ENCODE assay signal across 28 cellular contexts in genomic region chr3:123129532-123129931, GRCh38.
"Had no signal": no experiment of that assay in that cellular context is flagged by ENCODE, and none has a peak within 500 bp of the region (broad histone marks: within the 10 kb centered on the region; RNA-seq: fewer than 3 reads in every experiment).

No MANE protein-coding gene starts in this region.

- H3K27ac ChIP-seq: adrenal gland, body of pancreas, esophagus muscularis mucosa, gastrocnemius medialis, ovary, sigmoid colon, SK-N-MC, vagina, VCaP had no signal

- H3K9me3 Mint-ChIP-seq: activated naive CD8-positive, alpha-beta T cell treated with anti-CD3 and anti-CD28 coated beads for 36 hours; activated T-cell treated with anti-CD3 and anti-CD28 coated beads, Interleukin-2, amount 50 U/mL, for 72 hours; immature natural killer cell; naive B cell; nephron progenitor cell; stimulated activated naive B cell treated with anti-CD40 and anti-IgM and Interleukin-4, amounts not matched to agents 10 μg/mL and 1 μg/mL and 100 μg/mL, for 72 hours had no signal

- H3K36me3 ChIP-seq: ovary had no signal

- H3K27me3 ChIP-seq: adrenal gland, body of pancreas, esophagus muscularis mucosa, gastrocnemius medialis, ovary, sigmoid colon, tibial nerve, vagina had no signal

- H3K4me2 ChIP-seq: smooth muscle cell had no signal

- DNase-seq: activated CD4-positive, alpha-beta T cell treated with anti-CD3 and anti-CD28 coated beads for 4 hours; activated CD4-positive, alpha-beta T cell treated with anti-CD3 and anti-CD28 coated beads, Interleukin-2, amount 50 U/mL, for 4 hours; activated naive CD4-positive, alpha-beta T cell; activated naive CD8-positive, alpha-beta T cell treated with anti-CD3 and anti-CD28 coated beads for 36 hours; activated T-cell treated with anti-CD3 and anti-CD28 coated beads for 4 hours; activated T-cell treated with anti-CD3 and anti-CD28 coated beads, Interleukin-2, amount 50 U/mL, for 72 hours; adrenal gland; body of pancreas; cerebellar nuclear complex; gastrocnemius medialis; hypothalamus; immature natural killer cell; mesendoderm; naive B cell; nephron progenitor cell; ovary; sigmoid colon; stimulated activated CD4-positive, alpha-beta T cell treated with anti-CD3 and anti-CD28 coated beads, Interleukin-15, amount 100 ng/mL, for 24 hours; stimulated activated CD4-positive, alpha-beta T cell treated with anti-CD3 and anti-CD28 coated beads, Interleukin-2, amount 100 ng/mL, for 24 hours; stimulated activated naive B cell treated with anti-CD40 and anti-IgM and Interleukin-4, amounts not matched to agents 10 μg/mL and 1 μg/mL and 100 μg/mL, for 72 hours had no signal

- H3K4me1 ChIP-seq: adrenal gland, body of pancreas, esophagus muscularis mucosa, gastrocnemius medialis, sigmoid colon, tibial nerve, vagina had no signal

- H3K9me3 ChIP-seq: adrenal gland, body of pancreas, esophagus muscularis mucosa, gastrocnemius medialis, ovary, sigmoid colon, tibial nerve, vagina had no signal

- H3K27ac Mint-ChIP-seq: activated naive CD8-positive, alpha-beta T cell treated with anti-CD3 and anti-CD28 coated beads for 36 hours; activated T-cell treated with anti-CD3 and anti-CD28 coated beads, Interleukin-2, amount 50 U/mL, for 72 hours; immature natural killer cell; progenitor cell of endocrine pancreas; stimulated activated naive B cell treated with anti-CD40 and anti-IgM and Interleukin-4, amounts not matched to agents 10 μg/mL and 1 μg/mL and 100 μg/mL, for 72 hours had no signal

- H3K27me3 Mint-ChIP-seq: activated naive CD8-positive, alpha-beta T cell treated with anti-CD3 and anti-CD28 coated beads for 36 hours; naive B cell; progenitor cell of endocrine pancreas; stimulated activated naive B cell treated with anti-CD40 and anti-IgM and Interleukin-4, amounts not matched to agents 10 μg/mL and 1 μg/mL and 100 μg/mL, for 72 hours had no signal

- H3K4me3 Mint-ChIP-seq: activated naive CD8-positive, alpha-beta T cell treated with anti-CD3 and anti-CD28 coated beads for 36 hours; activated T-cell treated with anti-CD3 and anti-CD28 coated beads, Interleukin-2, amount 50 U/mL, for 72 hours; immature natural killer cell; naive B cell; nephron progenitor cell; stimulated activated naive B cell treated with anti-CD40 and anti-IgM and Interleukin-4, amounts not matched to agents 10 μg/mL and 1 μg/mL and 100 μg/mL, for 72 hours had no signal

- H3K4me3 ChIP-seq: adrenal gland, body of pancreas, esophagus muscularis mucosa, gastrocnemius medialis, lung, ovary, sigmoid colon, SK-N-MC, smooth muscle cell, tibial nerve, vagina had no signal

- H3K36me3 Mint-ChIP-seq: immature natural killer cell had no signal

- H3K4me1 Mint-ChIP-seq: activated naive CD8-positive, alpha-beta T cell treated with anti-CD3 and anti-CD28 coated beads for 36 hours; immature natural killer cell; naive B cell had no signal
